Comparison of ENCODE assay signal across 17 cellular contexts in the genomic region with DNA sequence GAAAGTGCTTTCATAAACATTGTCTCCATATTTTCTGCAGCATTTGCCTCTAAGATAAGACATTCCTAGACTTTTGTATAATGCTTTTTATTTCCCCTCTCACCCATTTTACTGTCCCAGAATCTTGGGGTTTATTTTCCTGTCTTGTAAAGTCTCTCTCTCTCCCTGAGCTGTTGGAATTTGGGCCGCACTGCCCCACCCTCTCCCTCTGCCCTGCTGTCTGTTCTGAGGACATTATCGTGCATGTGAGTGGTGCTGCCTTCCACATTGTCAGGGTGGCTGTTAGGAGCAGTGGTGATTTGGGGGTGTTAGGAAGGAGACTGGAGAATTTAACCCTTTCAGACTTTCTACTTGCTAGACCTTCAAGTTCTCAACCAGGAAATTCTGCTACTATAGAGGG. TPM values are rescaled to one million over a fixed set of nuclear protein-coding genes. Genes with fewer than 3 reads are reported as not detected.
DNase-seq lines count a peak whose midpoint lies in the region; ATAC-seq, FAIRE-seq and TF ChIP-seq lines count a peak whose summit lies in the region.
"Had no signal": no experiment of that assay in that cellular context is flagged by ENCODE, and none has a peak within 500 bp of the region (broad histone marks: within the 10 kb centered on the region; RNA-seq: fewer than 3 reads in every experiment).

No MANE protein-coding gene starts in this region.

- H3K9me2 ChIP-seq in Loucy (replicated peaks; ENCODE audit: low read depth, low read length) (no peaks in the 10 kb centered on the region), neural cell (ENCODE audit: insufficient read depth, low read length) (no peaks in the 10 kb centered on the region)

- H3K4me1 Mint-ChIP-seq in T-helper 17 cell = no peaks in the 10 kb centered on the region
- H3K4me1 Mint-ChIP-seq: B cell had no signal

- H3K36me3 ChIP-seq in Loucy (ENCODE audit: insufficient read depth, low read length) (no peaks in the 10 kb centered on the region), neural cell (ENCODE audit: insufficient read depth, low read length) (no peaks in the 10 kb centered on the region)
- H3K36me3 ChIP-seq: BLaER1 treated with 17β-estradiol and CSF1 and Interleukin-3, amounts not matched to agents 10 nM and 100 nM had no signal

- H3F3A ChIP-seq in Loucy (ENCODE audit: low read depth) (no peaks in the 10 kb centered on the region), neural cell (ENCODE audit: insufficient read depth, low read length, poor library complexity, severe bottlenecking) (peaks cover 20% of the 10 kb centered on the region)

- H3K9me3 ChIP-seq in Loucy (ENCODE audit: insufficient read depth, low read depth, low read length) (peaks cover 13% of the 10 kb centered on the region; the same call in 1 of the 2 replicates), T-helper 17 cell (ENCODE audit: control insufficient read depth, low read length, poor library complexity, severe bottlenecking) (peaks cover 3% of the 10 kb centered on the region), neural cell (ENCODE audit: low read length) (no peaks in the 10 kb centered on the region)

- no peaks in the 10 kb centered on the region for H3K27me3 ChIP-seq in Loucy (ENCODE audit: insufficient read depth, low read length, poor library complexity, severe bottlenecking)
- H3K27me3 ChIP-seq in neural cell (ENCODE audit: insufficient read depth, low read depth, low read length) = no peaks in the 10 kb centered on the region
- H3K27me3 ChIP-seq: BLaER1 treated with 17β-estradiol and CSF1 and Interleukin-3, amounts not matched to agents 10 nM and 100 nM had no signal

- H3K27ac ChIP-seq in neural cell (ENCODE audit: low read length) = peak overlapping the region; percentile 3
- H3K27ac ChIP-seq: BLaER1 treated with 17β-estradiol and CSF1 and Interleukin-3, amounts not matched to agents 10 nM and 100 nM had no signal

- H3K4me3 ChIP-seq in Loucy (ENCODE audit: low read length, poor library complexity, severe bottlenecking) = no peak overlapping the region
- no peak overlapping the region for H3K4me3 ChIP-seq in neural cell (ENCODE audit: low read length)
- H3K4me3 ChIP-seq: BLaER1 treated with 17β-estradiol and CSF1 and Interleukin-3, amounts not matched to agents 10 nM and 100 nM; GM23338 had no signal

- no peak for TF ChIP-seq RAD21 in neural cell (conservative IDR thresholded peaks at IDR 0.05)

- H3K9ac ChIP-seq in Loucy (ENCODE audit: low read depth, low read length, poor library complexity, severe bottlenecking) (no peak overlapping the region), neural cell (ENCODE audit: low read length) (no peak overlapping the region)
- H3K9ac ChIP-seq: BLaER1 treated with 17β-estradiol and CSF1 and Interleukin-3, amounts not matched to agents 10 nM and 100 nM had no signal

- no peak for DNase-seq in T-helper 17 cell
- no peak for DNase-seq in urothelium cell line (ENCODE audit: low spot score)
- DNase-seq in RPMI8226 = no peak
- DNase-seq in dedifferentiated amniotic fluid mesenchymal stem cell (ENCODE audit: extremely low spot score) = no peak
- DNase-seq: Calu3; CD8-positive, alpha-beta T cell; DMS79 treated with DMSO at 0.1 percent for 48 hours; GF-D8; HCEC 1CT had no signal

- TF ChIP-seq CTCF in Loucy (conservative IDR thresholded peaks at IDR 0.05; ENCODE audit: low read length) (no peak), neural cell (IDR thresholded peaks at IDR 0.05; ENCODE audit: poor library complexity, severe bottlenecking) (no peak)

- H3K79me2 ChIP-seq in Loucy (ENCODE audit: insufficient read depth, low read length) = no peaks in the 10 kb centered on the region
- no peaks in the 10 kb centered on the region for H3K79me2 ChIP-seq in neural cell (replicated peaks; ENCODE audit: insufficient read depth, low read length)

- no peaks in the 10 kb centered on the region for H3K36me3 Mint-ChIP-seq in T-helper 17 cell (ENCODE audit: low read depth)
- H3K36me3 Mint-ChIP-seq: CD8-positive, alpha-beta T cell had no signal

- no peak overlapping the region for H3K27ac Mint-ChIP-seq in T-helper 17 cell
- H3K27ac Mint-ChIP-seq: B cell; CD8-positive, alpha-beta T cell; GM23338 had no signal

- H4K20me1 ChIP-seq in Loucy (ENCODE audit: insufficient read depth, low read length, poor library complexity, severe bottlenecking) = no peaks in the 10 kb centered on the region
- no peaks in the 10 kb centered on the region for H4K20me1 ChIP-seq in neural cell (ENCODE audit: insufficient read depth)
- H4K20me1 ChIP-seq: BLaER1 treated with 17β-estradiol and CSF1 and Interleukin-3, amounts not matched to agents 10 nM and 100 nM had no signal

- peak overlapping the region; percentile 38; the same call in 1 of the 2 replicates for H2AFZ ChIP-seq in Loucy (ENCODE audit: low read length)
- no peak overlapping the region for H2AFZ ChIP-seq in neural cell (ENCODE audit: low read depth, low read length)
- H2AFZ ChIP-seq: GM23338 had no signal

- H3K4me1 ChIP-seq in Loucy (ENCODE audit: insufficient read depth, low read length, poor library complexity, severe bottlenecking) = no peaks in the 10 kb centered on the region
- H3K4me1 ChIP-seq: BLaER1 treated with 17β-estradiol and CSF1 and Interleukin-3, amounts not matched to agents 10 nM and 100 nM had no signal

- no peak overlapping the region for H3K4me2 ChIP-seq in Loucy (ENCODE audit: low read depth, low read length, poor library complexity, severe bottlenecking)
- H3K4me2 ChIP-seq in neural cell (ENCODE audit: low read length) = no peak overlapping the region
- H3K4me2 ChIP-seq: BLaER1 treated with 17β-estradiol and CSF1 and Interleukin-3, amounts not matched to agents 10 nM and 100 nM; GM23338 had no signal

- ATAC-seq in T-helper 17 cell = no peak
- ATAC-seq: CD8-positive, alpha-beta T cell; GM23338; HepG2 had no signal

- no peak for TF ChIP-seq EP300 in neural cell (conservative IDR thresholded peaks at IDR 0.05; ENCODE audit: poor library complexity, severe bottlenecking)

- H3K4me3 Mint-ChIP-seq in T-helper 17 cell = peak overlapping the region; percentile 9
- H3K4me3 Mint-ChIP-seq: B cell; CD8-positive, alpha-beta T cell; GM23338 had no signal

- peaks cover 31% of the 10 kb centered on the region for H3K27me3 Mint-ChIP-seq in T-helper 17 cell

- FAIRE-seq in urothelium cell line (lab: Jason Lieb, UNC) = peak; percentile 46
- FAIRE-seq: H54, HepG2 had no signal

TF ChIP-seq in neural cell, 6 proteins besides CTCF, POLR2A, EP300 and RAD21:
- TF ChIP-seq EZH2 (IDR thresholded peaks at IDR 0.05; ENCODE audit: borderline replicate concordance, insufficient read depth, low read length, poor library complexity, severe bottlenecking) = no peak
- TF ChIP-seq MXI1 (conservative IDR thresholded peaks at IDR 0.05; ENCODE audit: poor library complexity, severe bottlenecking) = no peak

RNA-seq across cellular contexts. Expression of a gene that starts 16.7 kb away (rescaled TPM):
- total RNA-seq in T-helper 17 cell = not detected
- polyA plus RNA-seq in neural cell = 5.6 and 8.4 TPM in 2 replicates
- polyA minus RNA-seq in neural cell = 16.6 and 21.2 TPM in 2 replicates
- total RNA-seq: A172; B cell; CD8-positive, alpha-beta T cell had no signal

RNA-seq across cellular contexts. Expression of a gene that starts 46.6 kb away (rescaled TPM):
- under 1 TPM; 0.12 to 0.50 TPM for total RNA-seq in T-helper 17 cell
- polyA plus RNA-seq in neural cell = 41.4 and 49.9 TPM in 2 replicates
- polyA minus RNA-seq in neural cell = 89.5 and 107 TPM in 2 replicates
- total RNA-seq: B cell; CD8-positive, alpha-beta T cell; GM23338 had no signal
